Comparison of ENCODE assay signal across 8 cellular contexts in genomic region chr10:43304687-43305333, GRCh38. TPM values are rescaled to one million over a fixed set of nuclear protein-coding genes. Genes with fewer than 3 reads are reported as not detected.
A peak's percentile ranks its signal among the peaks of the same experiment; 100 is the strongest.
DNase-seq lines count a peak whose midpoint lies in the region; ATAC-seq and TF ChIP-seq lines count a peak whose summit lies in the region.

No MANE protein-coding gene starts in this region.

- H3K9me3 ChIP-seq in CD4-positive, alpha-beta memory T cell (ENCODE audit: control insufficient read depth in 1 of 2, low read length in 2 of 2), result no peaks in the 10 kb centered on the region
- H3K9me3 ChIP-seq in ectodermal cell (ENCODE audit: control insufficient read depth, low read length), result no peaks in the 10 kb centered on the region
- H3K9me3 ChIP-seq in lower lobe of right lung, result no peaks in the 10 kb centered on the region

- peak overlapping the region; percentile 74 to 87 (median 84) for H3K4me3 Mint-ChIP-seq in CD4-positive, alpha-beta memory T cell

- peak in 4 of 5 donors; percentile 41 to 68 (median 44) for DNase-seq in CD4-positive, alpha-beta memory T cell
- peak; percentile 50 for DNase-seq in LHCN-M2 (ENCODE audit: low read depth)
- peak; percentile 61 to 63 for DNase-seq in activated CD4-positive, alpha-beta T cell treated with anti-CD3 and anti-CD28 coated beads, Interleukin-2, amount 50 U/mL, for 4 hours
- peak; percentile 89 for DNase-seq in lower lobe of right lung
- peak; percentile 70 for DNase-seq in stimulated activated CD4-positive, alpha-beta T cell treated with anti-CD3 and anti-CD28 coated beads, Interleukin-4, amount 100 ng/mL, for 24 hours
- DNase-seq in NCI-H2029 treated with DMSO at 0.1 percent for 48 hours (lab: John Stamatoyannopoulos, UW), result no peak

- peak overlapping the region in 1 of 2 donors; percentile 44 for H3K4me3 ChIP-seq in CD4-positive, alpha-beta memory T cell (ENCODE audit: low read length in 2 of 2)
- H3K4me3 ChIP-seq in ectodermal cell (ENCODE audit: insufficient read depth, low read depth, low read length) (peak overlapping the region; percentile 36), lower lobe of right lung (peak overlapping the region; percentile 50)

- 4 to 6% methylated on average over 36 to 42 of the region's 42 CpGs for WGBS in ectodermal cell, 2 experiments

- H3K4me1 ChIP-seq in CD4-positive, alpha-beta memory T cell (ENCODE audit: insufficient read depth, low read length), result peaks cover 47% of the 10 kb centered on the region
- peaks cover 6% of the 10 kb centered on the region for H3K4me1 ChIP-seq in ectodermal cell (ENCODE audit: control insufficient read depth, insufficient read depth, low read length)
- H3K4me1 ChIP-seq in lower lobe of right lung, result peaks cover 12% of the 10 kb centered on the region

- H3K36me3 ChIP-seq in CD4-positive, alpha-beta memory T cell (ENCODE audit: insufficient read depth, low read length), result no peaks in the 10 kb centered on the region
- H3K36me3 ChIP-seq in ectodermal cell (ENCODE audit: control insufficient read depth, insufficient read depth, low read length) (no peaks in the 10 kb centered on the region), lower lobe of right lung (no peaks in the 10 kb centered on the region)

- intact Hi-C loops in CD4-positive, alpha-beta memory T cell (cut with micrococcal nuclease), result loop anchor here (2.0 kb wide), 1 partner anchor 28 kb away; no protein-coding TSS in a partner anchor
- intact Hi-C loops in lower lobe of right lung (cut with DNase I), result no loop called here

- H3K27me3 ChIP-seq in CD4-positive, alpha-beta memory T cell (ENCODE audit: insufficient read depth, low read length), result no peaks in the 10 kb centered on the region
- H3K27me3 ChIP-seq in ectodermal cell (ENCODE audit: control insufficient read depth, insufficient read depth, low read length, poor library complexity, severe bottlenecking) (peaks cover 18% of the 10 kb centered on the region), lower lobe of right lung (ENCODE audit: low read depth) (no peaks in the 10 kb centered on the region)

- CTCF ChIA-PET in CD4-positive, alpha-beta memory T cell (lab: Charles Lee; ENCODE audit: partially characterized antibody), result interaction anchor here (0.9 to 5.5 kb wide), 8 partner anchors 10 to 44 kb away, joined by 3 to 39 read pairs (median 4); no protein-coding TSS in a partner anchor

- H3K9me3 Mint-ChIP-seq in CD4-positive, alpha-beta memory T cell, result peaks cover 0 to 2% (median 0%) of the 10 kb centered on the region in 8 donors

- H3K27me3 Mint-ChIP-seq in CD4-positive, alpha-beta memory T cell, result no peaks in the 10 kb centered on the region

- ATAC-seq in lower lobe of right lung, result peak; percentile 91 to 93
- ATAC-seq in HG03520 (IDR thresholded peaks at IDR 0.05; ENCODE audit: unreplicated experiment), result no peak

- peak overlapping the region; percentile 55 to 91 (median 88) for H3K27ac Mint-ChIP-seq in CD4-positive, alpha-beta memory T cell

- POLR2A ChIA-PET in CD4-positive, alpha-beta memory T cell (lab: Charles Lee; ENCODE audit: partially characterized antibody), result interaction anchor here (0.7 to 2.8 kb wide), 13 partner anchors 9 to 103 kb away, joined by 3 to 21 read pairs (median 4); no protein-coding TSS in a partner anchor

- H3K27ac ChIP-seq in CD4-positive, alpha-beta memory T cell (ENCODE audit: low read depth, low read length), result peak overlapping the region; percentile 8
- H3K27ac ChIP-seq in ectodermal cell (ENCODE audit: insufficient read depth, low read depth, low read length, poor library complexity, severe bottlenecking) (no peak overlapping the region), lower lobe of right lung (peak overlapping the region; percentile 53)

- no peaks in the 10 kb centered on the region for H3K36me3 Mint-ChIP-seq in CD4-positive, alpha-beta memory T cell

- no peak for TF ChIP-seq CTCF in lower lobe of right lung (IDR thresholded peaks at IDR 0.05)

- peaks cover 48 to 73% (median 60%) of the 10 kb centered on the region in 4 donors for H3K4me1 Mint-ChIP-seq in CD4-positive, alpha-beta memory T cell

RNA-seq across cellular contexts. Expression of gene RASGEF1A, which starts 37.9 kb away (rescaled TPM):
- 1 to 10 TPM; 6.5 to 7.4 TPM for total RNA-seq in CD4-positive, alpha-beta memory T cell
- 1 to 10 TPM; 1.3 to 3.4 TPM for polyA plus RNA-seq in CD4-positive, alpha-beta memory T cell
- not detected in 2 replicates for total RNA-seq in LHCN-M2 (2014; rRNA removed)
- polyA plus RNA-seq in LHCN-M2 (2012), result 0.24 TPM
- polyA plus RNA-seq in ectodermal cell (2013, experiment 1 of 4), result 5.8 TPM
- polyA plus RNA-seq in ectodermal cell (2013, experiment 2 of 4), result 4.3 TPM
- 3.8 TPM for polyA plus RNA-seq in ectodermal cell (2013, experiment 3 of 4)
- 4.6 TPM for polyA plus RNA-seq in ectodermal cell (2013, experiment 4 of 4)
- 2.7 TPM for total RNA-seq in lower lobe of right lung
